In genomic region chr3:149970716-149971402, GRCh38 we compare ENCODE assay signal across 8 cellular contexts. TPM values are rescaled to one million over a fixed set of nuclear protein-coding genes. Genes with fewer than 3 reads are reported as not detected.
A peak's percentile ranks its signal among the peaks of the same experiment; 100 is the strongest.
DNase-seq lines count a peak whose midpoint lies in the region; ATAC-seq lines count a peak whose summit lies in the region.

A gene with protein sequence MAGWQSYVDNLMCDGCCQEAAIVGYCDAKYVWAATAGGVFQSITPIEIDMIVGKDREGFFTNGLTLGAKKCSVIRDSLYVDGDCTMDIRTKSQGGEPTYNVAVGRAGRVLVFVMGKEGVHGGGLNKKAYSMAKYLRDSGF (minus strand): TSS chr3:149970895. CDS start chr3:149970856, 39 bp downstream.

- peak within 1 kb of the TSS; percentile 72 for H3K27ac Mint-ChIP-seq in activated CD4-positive, alpha-beta T cell treated with anti-CD3 and anti-CD28 coated beads, Interleukin-2, amount 10 ng/mL, durations not matched to agents 24 days and 14 days

- intact Hi-C loops in activated CD4-positive, alpha-beta T cell treated with anti-CD3 and anti-CD28 coated beads, Interleukin-2, amount 10 ng/mL, durations not matched to agents 24 days and 14 days (cut with micrococcal nuclease), result loop anchor here (5.0 to 10.0 kb wide), 3 partner anchors 34 to 444 kb away; partner anchors contain the start of gene RNF13

- DNase-seq in NCI-H2196 (lab: John Stamatoyannopoulos, UW; ENCODE audit: unreplicated experiment) (peak; percentile 94), dedifferentiated amniotic fluid mesenchymal stem cell (ENCODE audit: extremely low spot score) (peak; percentile 51), left lobe of liver (ENCODE audit: low spot score) (peak; percentile 63)
- peak; percentile 82 for DNase-seq in activated CD4-positive, alpha-beta T cell treated with anti-CD3 and anti-CD28 coated beads, Interleukin-2, amount 10 ng/mL, durations not matched to agents 24 days and 14 days
- DNase-seq in stimulated activated CD4-positive, alpha-beta T cell treated with anti-CD3 and anti-CD28 coated beads, Interleukin-1b, Interleukin-23, amount 100 ng/mL, for 4 hours (ENCODE audit: low read depth in 2 of 2), result peak; percentile 33 to 50

- peaks cover 15% of the 10 kb centered on the region for H3K4me1 Mint-ChIP-seq in activated CD4-positive, alpha-beta T cell treated with anti-CD3 and anti-CD28 coated beads, Interleukin-2, amount 10 ng/mL, durations not matched to agents 24 days and 14 days

- ATAC-seq in GM18502 (IDR thresholded peaks at IDR 0.05; ENCODE audit: poor library complexity, unreplicated experiment) (peak; percentile 50), HG02885 (IDR thresholded peaks at IDR 0.05; ENCODE audit: poor library complexity, unreplicated experiment) (peak; percentile 47), left lobe of liver (peak; percentile 83), GM18873 (IDR thresholded peaks at IDR 0.05; ENCODE audit: low FRiP score, unreplicated experiment) (no peak)

- peak within 1 kb of the TSS; percentile 88 for H3K4me3 Mint-ChIP-seq in activated CD4-positive, alpha-beta T cell treated with anti-CD3 and anti-CD28 coated beads, Interleukin-2, amount 10 ng/mL, durations not matched to agents 24 days and 14 days

- no peaks in the 10 kb centered on the region for H3K36me3 Mint-ChIP-seq in activated CD4-positive, alpha-beta T cell treated with anti-CD3 and anti-CD28 coated beads, Interleukin-2, amount 10 ng/mL, durations not matched to agents 24 days and 14 days (ENCODE audit: low read depth)

- peaks cover 59% of the 10 kb centered on the region for H3K27me3 Mint-ChIP-seq in activated CD4-positive, alpha-beta T cell treated with anti-CD3 and anti-CD28 coated beads, Interleukin-2, amount 10 ng/mL, durations not matched to agents 24 days and 14 days

- H3K9me3 Mint-ChIP-seq in activated CD4-positive, alpha-beta T cell treated with anti-CD3 and anti-CD28 coated beads, Interleukin-2, amount 10 ng/mL, durations not matched to agents 24 days and 14 days, result no peaks in the 10 kb centered on the region

RNA-seq across cellular contexts. Expression of the gene that starts here (rescaled TPM):
- 0.62 and 0.82 TPM in 2 replicates for total RNA-seq in activated CD4-positive, alpha-beta T cell treated with anti-CD3 and anti-CD28 coated beads, Interleukin-2, amount 10 ng/mL, durations not matched to agents 24 days and 14 days
- total RNA-seq in left lobe of liver, result 7.5 TPM

Comparison
In these comparisons a context has a peak if more than half of its experiments do, and no peak if none do; other contexts are left out.
1. Peak in DNase-seq in activated CD4-positive, alpha-beta T cell treated with anti-CD3 and anti-CD28 coated beads, Interleukin-2, amount 10 ng/mL, durations not matched to agents 24 days and 14 days; RNA of the gene not detected or under 1 TPM.
2. DNase-seq: peak in every context shown above with its lines; median percentile 94 in NCI-H2196; 82 in activated CD4-positive, alpha-beta T cell treated with anti-CD3 and anti-CD28 coated beads, Interleukin-2, amount 10 ng/mL, durations not matched to agents 24 days and 14 days; 63 in left lobe of liver; 51 in dedifferentiated amniotic fluid mesenchymal stem cell; 42 in stimulated activated CD4-positive, alpha-beta T cell treated with anti-CD3 and anti-CD28 coated beads, Interleukin-1b, Interleukin-23, amount 100 ng/mL, for 4 hours.